ENCODE assay signal across 18 cellular contexts in the genomic region with DNA sequence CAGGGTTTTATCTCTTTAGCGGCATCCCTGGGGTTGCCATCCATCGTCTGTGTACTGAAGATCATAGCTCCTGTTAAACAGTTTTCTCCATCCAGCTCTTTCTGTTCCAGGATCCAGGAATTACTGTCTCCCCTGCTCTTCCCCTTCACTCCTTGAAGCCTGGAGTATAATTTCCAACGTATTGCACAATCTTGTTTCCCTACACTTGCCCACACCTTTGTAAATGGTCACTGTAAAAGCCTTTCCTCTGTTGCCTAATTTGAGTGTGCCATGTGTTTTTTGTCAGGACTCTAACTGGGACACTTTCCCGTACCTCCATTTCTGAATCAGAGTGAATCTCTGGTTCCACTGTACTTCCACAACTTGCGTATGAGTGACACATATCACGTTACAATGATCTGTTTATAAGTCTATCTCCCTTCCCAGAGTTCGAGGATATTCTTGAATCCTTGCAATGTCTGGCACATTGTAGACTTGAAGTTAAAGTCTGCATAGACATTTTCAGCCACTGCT.
A peak's percentile ranks its signal among the peaks of the same experiment; 100 is the strongest.
DNase-seq lines count a peak whose midpoint lies in the region; ATAC-seq, FAIRE-seq and TF ChIP-seq lines count a peak whose summit lies in the region.
"Had no signal": no experiment of that assay in that cellular context is flagged by ENCODE, and none has a peak within 500 bp of the region (broad histone marks: within the 10 kb centered on the region; RNA-seq: fewer than 3 reads in every experiment).

No MANE protein-coding gene starts in this region.

- H3K4me1 Mint-ChIP-seq in Caco-2 (ENCODE audit: low read depth, unreplicated experiment) = peaks cover 34% of the 10 kb centered on the region
- H3K4me1 Mint-ChIP-seq: CD4-positive, CD25-positive, alpha-beta regulatory T cell had no signal

- no peak overlapping the region for H3K4me3 ChIP-seq in Caco-2 (ENCODE audit: low read depth, low read length)
- H3K4me3 ChIP-seq in IMR-90 (ENCODE audit: insufficient read depth, low read depth, low read length) = no peak overlapping the region
- H3K4me3 ChIP-seq in left lung = no peak overlapping the region
- no peak overlapping the region for H3K4me3 ChIP-seq in smooth muscle cell
- H3K4me3 ChIP-seq: BLaER1 treated with 17β-estradiol and CSF1 and Interleukin-3, amounts not matched to agents 10 nM and 100 nM had no signal

- no peak overlapping the region for H3K56ac ChIP-seq in IMR-90 (ENCODE audit: extremely low read depth, insufficient read depth, low read length)

- H4K8ac ChIP-seq in IMR-90 (ENCODE audit: low read depth in 2 of 2, low read length in 2 of 2) = no peak overlapping the region

- no peak overlapping the region for H2BK120ac ChIP-seq in IMR-90 (ENCODE audit: low read depth, low read length)

- H2BK5ac ChIP-seq in IMR-90 (ENCODE audit: low read depth, low read length, poor library complexity, severe bottlenecking) = no peak overlapping the region

- no peaks in the 10 kb centered on the region for H3K79me1 ChIP-seq in IMR-90 (ENCODE audit: low read depth in 1 of 2, low read length in 2 of 2)

- H3K4me3 Mint-ChIP-seq in Caco-2 (ENCODE audit: unreplicated experiment) = no peak overlapping the region
- H3K4me3 Mint-ChIP-seq: CD4-positive, CD25-positive, alpha-beta regulatory T cell had no signal

- no peak overlapping the region for H4K91ac ChIP-seq in IMR-90 (ENCODE audit: insufficient read depth, low read depth, low read length)

- H3K9me3 ChIP-seq in Caco-2 = no peaks in the 10 kb centered on the region
- no peaks in the 10 kb centered on the region for H3K9me3 ChIP-seq in IMR-90 (ENCODE audit: control insufficient read depth, insufficient read depth, low read length)
- no peaks in the 10 kb centered on the region for H3K9me3 ChIP-seq in left lung
- no peaks in the 10 kb centered on the region for H3K9me3 ChIP-seq in smooth muscle cell (replicated peaks; ENCODE audit: low read depth)
- H3K9me3 ChIP-seq: BLaER1 treated with 17β-estradiol and CSF1 and Interleukin-3, amounts not matched to agents 10 nM and 100 nM had no signal

- no peak for DNase-seq in Caco-2
- DNase-seq in IMR-90 = no peak
- no peak for DNase-seq in left lung
- DNase-seq in smooth muscle cell (lab: John Stamatoyannopoulos, UW; ENCODE audit: unreplicated experiment) = no peak
- no peak for DNase-seq in GM12892 (ENCODE audit: insufficient read length)
- no peak for DNase-seq in left cardiac atrium
- DNase-seq: ACHN; CD4-positive, CD25-positive, alpha-beta regulatory T cell; DMS153; DMS79 treated with DMSO at 0.1 percent for 48 hours; EL had no signal

- H2AK5ac ChIP-seq in IMR-90 (ENCODE audit: low read depth, low read length) = no peak overlapping the region

- H3K9ac ChIP-seq in IMR-90 (ENCODE audit: low read depth, low read length) (no peak overlapping the region), smooth muscle cell (ENCODE audit: low read depth) (no peak overlapping the region)
- H3K9ac ChIP-seq: BLaER1 treated with 17β-estradiol and CSF1 and Interleukin-3, amounts not matched to agents 10 nM and 100 nM had no signal

- H3K36me3 Mint-ChIP-seq in Caco-2 (ENCODE audit: insufficient read depth, unreplicated experiment) = no peaks in the 10 kb centered on the region
- H3K36me3 Mint-ChIP-seq: CD4-positive, CD25-positive, alpha-beta regulatory T cell had no signal

- H3K9me3 Mint-ChIP-seq in Caco-2 (ENCODE audit: unreplicated experiment) = peaks cover 9% of the 10 kb centered on the region

- H2BK15ac ChIP-seq in IMR-90 (ENCODE audit: low read depth, low read length) = no peak overlapping the region; the same call in 2 of the 3 replicates

- in situ Hi-C loops in IMR-90 (cut with MboI; ENCODE audit: low sequenced_read_pairs) = loop anchor here (10.0 to 25.0 kb wide), 2 partner anchors 1225 to 1497 kb away; no protein-coding TSS in a partner anchor

- H3K27me3 ChIP-seq in Caco-2 (replicated peaks; ENCODE audit: control insufficient read depth, insufficient read depth, low read length) (no peaks in the 10 kb centered on the region), IMR-90 (ENCODE audit: control insufficient read depth, insufficient read depth, low read length) (no peaks in the 10 kb centered on the region), left lung (no peaks in the 10 kb centered on the region), smooth muscle cell (ENCODE audit: low read depth) (no peaks in the 10 kb centered on the region)
- H3K27me3 ChIP-seq: BLaER1 treated with 17β-estradiol and CSF1 and Interleukin-3, amounts not matched to agents 10 nM and 100 nM had no signal

- TF ChIP-seq CTCF in Caco-2 (IDR thresholded peaks at IDR 0.05; ENCODE audit: insufficient read depth in 1 of 2, low read depth in 1 of 2, low read length in 1 of 2, severe bottlenecking in 1 of 2, unreplicated experiment in 1 of 2) (no peak), IMR-90 (conservative IDR thresholded peaks at IDR 0.05; ENCODE audit: low read depth, low read length) (no peak), left lung (IDR thresholded peaks at IDR 0.05) (no peak), smooth muscle cell (IDR thresholded peaks at IDR 0.05; ENCODE audit: borderline replicate concordance, insufficient read depth, poor library complexity, severe bottlenecking) (no peak)

- dilution Hi-C loops in IMR-90 (cut with HindIII; ENCODE audit: low sequenced_read_pairs, unreplicated experiment) = no loop called here

- no peak for TF ChIP-seq RAD21 in IMR-90 (IDR thresholded peaks at IDR 0.05; ENCODE audit: low read length)

- no CpG with 5 or more reads among the region's 7 CpGs for WGBS in IMR-90 (ENCODE audit: extremely low coverage in 2 of 2, insufficient read length in 1 of 2), 2 experiments
- 87% methylated on average over 7 of the region's 7 CpGs for WGBS in smooth muscle cell (ENCODE audit: low lambda C conversion rate)

- H3K14ac ChIP-seq in IMR-90 (replicated peaks; ENCODE audit: low read depth, low read length) = 0 out of 2 replicates have a peak overlapping the region, but pooled peaks have one; percentile 6

- no peaks in the 10 kb centered on the region for H3K79me2 ChIP-seq in smooth muscle cell (ENCODE audit: low read depth)

- no peak overlapping the region for H3K4me2 ChIP-seq in IMR-90 (ENCODE audit: low read depth, low read length)
- no peak overlapping the region for H3K4me2 ChIP-seq in smooth muscle cell
- H3K4me2 ChIP-seq: BLaER1 treated with 17β-estradiol and CSF1 and Interleukin-3, amounts not matched to agents 10 nM and 100 nM had no signal

- H3K4ac ChIP-seq in IMR-90 (ENCODE audit: low read depth, low read length) = no peak overlapping the region

- peak overlapping the region; percentile 9 for H3K27ac Mint-ChIP-seq in Caco-2 (ENCODE audit: unreplicated experiment)
- H3K27ac Mint-ChIP-seq: CD4-positive, CD25-positive, alpha-beta regulatory T cell had no signal

- H3K36me3 ChIP-seq in Caco-2 (ENCODE audit: control insufficient read depth, insufficient read depth, low read length) = no peaks in the 10 kb centered on the region
- no peaks in the 10 kb centered on the region for H3K36me3 ChIP-seq in IMR-90 (ENCODE audit: control insufficient read depth, insufficient read depth, low read length)
- no peaks in the 10 kb centered on the region for H3K36me3 ChIP-seq in left lung
- H3K36me3 ChIP-seq in smooth muscle cell (ENCODE audit: low read depth) = no peaks in the 10 kb centered on the region
- H3K36me3 ChIP-seq: BLaER1 treated with 17β-estradiol and CSF1 and Interleukin-3, amounts not matched to agents 10 nM and 100 nM had no signal

- TF ChIP-seq POLR2A in IMR-90 (IDR thresholded peaks at IDR 0.05; ENCODE audit: low read depth, low read length) (no peak), GM12892 (IDR thresholded peaks at IDR 0.05; ENCODE audit: low read depth, low read length) (no peak)

- POLR2A ChIA-PET in Caco-2 (lab: Charles Lee) (no interaction called here), IMR-90 (lab: Charles Lee; ENCODE audit: unreplicated experiment) (no interaction called here)

- H4K20me1 ChIP-seq in IMR-90 (ENCODE audit: insufficient read depth, low read length) = no peaks in the 10 kb centered on the region
- no peaks in the 10 kb centered on the region for H4K20me1 ChIP-seq in smooth muscle cell (ENCODE audit: low read depth)
- H4K20me1 ChIP-seq: BLaER1 treated with 17β-estradiol and CSF1 and Interleukin-3, amounts not matched to agents 10 nM and 100 nM had no signal

- ATAC-seq in IMR-90 (ENCODE audit: low read depth) = no peak
- ATAC-seq in left lung = peak; percentile 75
- no peak for ATAC-seq in HG02885 (IDR thresholded peaks at IDR 0.05; ENCODE audit: poor library complexity, unreplicated experiment)
- no peak for ATAC-seq in left cardiac atrium
- ATAC-seq: HCT116 had no signal

- BruUV-seq in Caco-2 (replicated peaks; lab: Mats Ljungman, UMichigan) (no TSS peak), IMR-90 (replicated peaks; lab: Mats Ljungman, UMichigan) (no TSS peak)

- no peak overlapping the region for H3K23ac ChIP-seq in IMR-90 (ENCODE audit: low read depth, low read length)

- H2BK20ac ChIP-seq in IMR-90 (ENCODE audit: low read depth, low read length) = no peak overlapping the region; the same call in 1 of the 2 replicates

- intact Hi-C loops in Caco-2 (cut with micrococcal nuclease; ENCODE audit: unreplicated experiment) (loop anchor here (10.0 kb wide), 1 partner anchor 797 kb away; no protein-coding TSS in a partner anchor), IMR-90 (cut with micrococcal nuclease) (loop anchor here (10.0 kb wide), 1 partner anchor 1257 kb away; no protein-coding TSS in a partner anchor), left lung (cut with DNase I) (no loop called here), left cardiac atrium (cut with DNase I) (loop anchor here in 1 of 2 donors (10.0 kb wide), 2 partner anchors 457 to 1497 kb away; no protein-coding TSS in a partner anchor)

- no peak overlapping the region for H3K27ac ChIP-seq in IMR-90 (ENCODE audit: insufficient read depth, low read length)
- H3K27ac ChIP-seq in left lung = no peak overlapping the region
- H3K27ac ChIP-seq in smooth muscle cell (ENCODE audit: low read depth) = no peak overlapping the region
- H3K27ac ChIP-seq: BLaER1 treated with 17β-estradiol and CSF1 and Interleukin-3, amounts not matched to agents 10 nM and 100 nM had no signal

- H3F3A ChIP-seq in smooth muscle cell (ENCODE audit: low read depth) = no peaks in the 10 kb centered on the region

- H3K9me1 ChIP-seq in IMR-90 (ENCODE audit: insufficient read depth, low read length) = no peaks in the 10 kb centered on the region

- no peak overlapping the region for H4K5ac ChIP-seq in IMR-90 (ENCODE audit: low read depth, low read length)

- no peak overlapping the region for H2AK9ac ChIP-seq in IMR-90 (replicated peaks; ENCODE audit: low read depth, low read length, poor library complexity)

- H3K4me1 ChIP-seq in Caco-2 = peaks cover 33% of the 10 kb centered on the region
- no peaks in the 10 kb centered on the region for H3K4me1 ChIP-seq in IMR-90 (ENCODE audit: control insufficient read depth, insufficient read depth, low read length)
- H3K4me1 ChIP-seq in left lung = no peaks in the 10 kb centered on the region
- no peaks in the 10 kb centered on the region for H3K4me1 ChIP-seq in smooth muscle cell (ENCODE audit: low read depth)

- H2AFZ ChIP-seq in IMR-90 (replicated peaks; ENCODE audit: low read length, poor library complexity) = no peak overlapping the region
- peak overlapping the region; percentile 11 for H2AFZ ChIP-seq in smooth muscle cell (ENCODE audit: low read depth)

- H3K27me3 Mint-ChIP-seq in Caco-2 (ENCODE audit: insufficient read depth, unreplicated experiment) = no peaks in the 10 kb centered on the region

- no peak overlapping the region for H3K18ac ChIP-seq in IMR-90 (ENCODE audit: low read depth, low read length)

- no peak for FAIRE-seq in GM12892 (lab: Jason Lieb, UNC)
- FAIRE-seq: D721Med, G401.6, GM12891, GM19239 had no signal

- CTCF ChIA-PET in Caco-2 (lab: Charles Lee) = no interaction called here
- CTCF ChIA-PET in IMR-90 (lab: Yijun Ruan, JAX) = no interaction called here

Comparison
In these comparisons a context has a peak if more than half of its experiments do, and no peak if none do; other contexts are left out.
1. intact Hi-C loops: an anchor here in Caco-2 (10.0 kb wide) and IMR-90 (10.0 kb wide); none called in left lung.